ENCODE assay signal across 19 cellular contexts in genomic region chr17:64002658-64003525, GRCh38. TPM values are rescaled to one million over a fixed set of nuclear protein-coding genes. Genes with fewer than 3 reads are reported as not detected.
DNase-seq lines count a peak whose midpoint lies in the region; ATAC-seq, FAIRE-seq and TF ChIP-seq lines count a peak whose summit lies in the region.
"Had no signal": no experiment of that assay in that cellular context is flagged by ENCODE, and none has a peak within 500 bp of the region (broad histone marks: within the 10 kb centered on the region; RNA-seq: fewer than 3 reads in every experiment).

No MANE protein-coding gene starts in this region.

- peaks cover 37% of the 10 kb centered on the region for H3K36me3 ChIP-seq in CD8-positive, alpha-beta T cell (ENCODE audit: insufficient read depth, low read length)
- peaks cover 26 to 29% of the 10 kb centered on the region in 2 experiments for H3K36me3 ChIP-seq in endothelial cell of umbilical vein (ENCODE audit: control insufficient read depth in 2 of 2, extremely low read depth in 1 of 2, insufficient read depth in 2 of 2, low read length in 2 of 2)
- peaks cover 0 to 63% (median 36%) of the 10 kb centered on the region in 6 donors for H3K36me3 ChIP-seq in spleen

- TF ChIP-seq POLR2A in endothelial cell of umbilical vein (IDR thresholded peaks at IDR 0.05; ENCODE audit: low read depth, low read length) (peak; percentile 48), spleen (IDR thresholded peaks at IDR 0.05) (no peak)

- POLR2A ChIA-PET in CD8-positive, alpha-beta T cell (lab: Charles Lee), result interaction anchor here (1.5 to 2.4 kb wide), 2 partner anchors 15 to 18 kb away, joined by 5 to 12 read pairs; partner anchors contain the start of gene ICAM2
- POLR2A ChIA-PET in endothelial cell of umbilical vein (lab: Charles Lee), result interaction anchor here (0.7 to 2.0 kb wide), 3 partner anchors 14 to 17 kb away, joined by 3 to 13 read pairs (median 4); partner anchors contain the start of gene ICAM2

- no peaks in the 10 kb centered on the region for H4K20me1 ChIP-seq in endothelial cell of umbilical vein (replicated peaks; ENCODE audit: control insufficient read depth, extremely low read depth, insufficient read depth, low read length)

- 76 to 93% (median 87%) methylated on average over 10 to 22 of the region's 22 CpGs for WGBS in spleen, 5 donors

- H3K9me1 ChIP-seq in endothelial cell of umbilical vein (replicated peaks; ENCODE audit: control insufficient read depth, extremely low read depth, insufficient read depth, low read length), result no peaks in the 10 kb centered on the region

- no peak overlapping the region for H3K9ac ChIP-seq in endothelial cell of umbilical vein (replicated peaks; ENCODE audit: extremely low read depth, insufficient read depth, low read length)

- BruUV-seq in endothelial cell of umbilical vein (replicated peaks; lab: Mats Ljungman, UMichigan), result no TSS peak

- H3K4me3 ChIP-seq in CD8-positive, alpha-beta T cell (ENCODE audit: low read depth, low read length), result no peak overlapping the region
- H3K4me3 ChIP-seq in endothelial cell of umbilical vein (replicated peaks in 1 of 3; ENCODE audit: insufficient read depth in 1 of 3, low read depth in 1 of 3, low read length in 3 of 3), result no peak overlapping the region
- peak overlapping the region in 1 of 8 donors; percentile 66 for H3K4me3 ChIP-seq in spleen

- H3K79me2 ChIP-seq in endothelial cell of umbilical vein (ENCODE audit: control insufficient read depth, insufficient read depth, low read length), result peaks cover 46% of the 10 kb centered on the region

- no peak for ATAC-seq in activated CD4-positive, CD25-positive, alpha-beta regulatory T cell treated with anti-CD3 and anti-CD28 coated beads, Interleukin-2, amount 50 U/mL, for 24 hours
- no peak for ATAC-seq in CD8-positive, alpha-beta T cell
- no peak for ATAC-seq in GM18907 (IDR thresholded peaks at IDR 0.05; ENCODE audit: unreplicated experiment)
- no peak for ATAC-seq in HG02763 (IDR thresholded peaks at IDR 0.05; ENCODE audit: unreplicated experiment)

- H3K27ac ChIP-seq in CD8-positive, alpha-beta T cell (ENCODE audit: low read depth, low read length), result no peak overlapping the region
- H3K27ac ChIP-seq in endothelial cell of umbilical vein (ENCODE audit: insufficient read depth, low read depth, low read length) (peak overlapping the region; percentile 54), spleen (peak overlapping the region; percentile 64 to 89 (median 79))

- no peak overlapping the region for H2AFZ ChIP-seq in endothelial cell of umbilical vein (ENCODE audit: low read depth, low read length)

- H3K4me1 ChIP-seq in CD8-positive, alpha-beta T cell (ENCODE audit: insufficient read depth, low read length), result peaks cover 26% of the 10 kb centered on the region
- peaks cover 63% of the 10 kb centered on the region for H3K4me1 ChIP-seq in endothelial cell of umbilical vein (ENCODE audit: control insufficient read depth, extremely low read depth, insufficient read depth, low read length)
- peaks cover 13 to 100% (median 71%) of the 10 kb centered on the region in 6 donors for H3K4me1 ChIP-seq in spleen

- no peak for TF ChIP-seq CTCF in CD8-positive, alpha-beta T cell (IDR thresholded peaks at IDR 0.05)
- TF ChIP-seq CTCF in endothelial cell of umbilical vein (IDR thresholded peaks at IDR 0.05; ENCODE audit: extremely low read depth in 1 of 2, insufficient read depth in 1 of 2, low read depth in 1 of 2, low read length in 2 of 2), result no peak
- no peak for TF ChIP-seq CTCF in spleen (IDR thresholded peaks at IDR 0.05 in 8 of 11, conservative IDR thresholded peaks at IDR 0.05 in 3 of 11)

- H3K9me3 ChIP-seq in CD8-positive, alpha-beta T cell (ENCODE audit: low read length), result no peaks in the 10 kb centered on the region
- H3K9me3 ChIP-seq in endothelial cell of umbilical vein (replicated peaks; ENCODE audit: control insufficient read depth, insufficient read depth, low read length), result no peaks in the 10 kb centered on the region
- H3K9me3 ChIP-seq in spleen, result no peaks in the 10 kb centered on the region

- dilution Hi-C loops in endothelial cell of umbilical vein (cut with MboI; ENCODE audit: extremely low pct_ligation_motif_present, low sequenced_read_pairs), result no loop called here

- CTCF ChIA-PET in CD8-positive, alpha-beta T cell (lab: Charles Lee), result interaction anchor here (1.1 to 2.5 kb wide), 4 partner anchors 9 to 91 kb away, joined by 3 to 10 read pairs (median 6); no protein-coding TSS in a partner anchor
- CTCF ChIA-PET in endothelial cell of umbilical vein (lab: Charles Lee), result interaction anchor here (1.0 to 6.8 kb wide), 5 partner anchors 12 to 131 kb away, joined by 3 to 140 read pairs (median 39); partner anchors contain the start of gene ICAM2

- no peaks in the 10 kb centered on the region for H3K9me3 Mint-ChIP-seq in CD8-positive, alpha-beta T cell
- H3K9me3 Mint-ChIP-seq: memory B cell, nephron had no signal

- no peak overlapping the region for H3K4me2 ChIP-seq in endothelial cell of umbilical vein (ENCODE audit: insufficient read depth, low read length)

- H3K27ac Mint-ChIP-seq in CD8-positive, alpha-beta T cell, result peak overlapping the region; percentile 62
- H3K27ac Mint-ChIP-seq: memory B cell, nephron had no signal

- no peaks in the 10 kb centered on the region for H3K27me3 Mint-ChIP-seq in CD8-positive, alpha-beta T cell (ENCODE audit: low read depth)

- H3K4me1 Mint-ChIP-seq in CD8-positive, alpha-beta T cell (ENCODE audit: low read depth), result peaks cover 38% of the 10 kb centered on the region

- H3K36me3 Mint-ChIP-seq in CD8-positive, alpha-beta T cell, result peaks cover 52% of the 10 kb centered on the region

- H3K4me3 Mint-ChIP-seq in CD8-positive, alpha-beta T cell, result no peak overlapping the region
- H3K4me3 Mint-ChIP-seq: memory B cell, nephron had no signal

- H3K27me3 ChIP-seq in CD8-positive, alpha-beta T cell (ENCODE audit: insufficient read depth, low read length), result no peaks in the 10 kb centered on the region
- H3K27me3 ChIP-seq in endothelial cell of umbilical vein (ENCODE audit: control insufficient read depth in 2 of 2, insufficient read depth in 2 of 2, low read length in 2 of 2) (no peaks in the 10 kb centered on the region), spleen (replicated peaks in 1 of 7) (peaks cover 0 to 17% (median 0%) of the 10 kb centered on the region in 7 donors)

- intact Hi-C loops in CD8-positive, alpha-beta T cell (cut with DNase I, micrococcal nuclease), result no loop called here
- intact Hi-C loops in endothelial cell of umbilical vein (cut with micrococcal nuclease) (no loop called here), spleen (cut with DNase I; ENCODE audit: low total_unique reads) (no loop called here)

- no peak for FAIRE-seq in endothelial cell of umbilical vein (lab: Jason Lieb, UNC)
- FAIRE-seq: HepG2 had no signal

- peak; percentile 27 for DNase-seq in activated CD4-positive, CD25-positive, alpha-beta regulatory T cell treated with anti-CD3 and anti-CD28 coated beads, Interleukin-2, amount 50 U/mL, for 72 hours
- no peak for DNase-seq in CD8-positive, alpha-beta T cell
- DNase-seq in endothelial cell of umbilical vein (ENCODE audit: low read depth, low spot score), result no peak
- DNase-seq in spleen, result peak; percentile 77
- DNase-seq in NCI-H2029 (lab: John Stamatoyannopoulos, UW), result no peak
- DNase-seq: activated CD4-positive, alpha-beta T cell treated with anti-CD3 and anti-CD28 coated beads for 48 hours; amygdala; NCI-H1930; NCI-H510A; retina; SIG-M5; T-helper 9 cell had no signal

TF ChIP-seq in endothelial cell of umbilical vein, 7 proteins besides CTCF, POLR2A, EP300 and RAD21 (continues in another document):
- no peak for TF ChIP-seq EZH2 (IDR thresholded peaks at IDR 0.05; ENCODE audit: borderline replicate concordance, low read depth, low read length, severe bottlenecking)
- no peak for TF ChIP-seq POLR2AphosphoS5 (IDR thresholded peaks at IDR 0.05; ENCODE audit: insufficient read depth, low read depth, low read length)

RNA-seq across cellular contexts. Expression of gene PRR29, which starts 4.7 kb away (rescaled TPM):
- total RNA-seq in CD8-positive, alpha-beta T cell, result under 1 TPM; 0.24 to 0.97 TPM
- total RNA-seq in endothelial cell of umbilical vein, result 0.78 and 1.2 TPM in 2 replicates
- polyA plus RNA-seq in endothelial cell of umbilical vein, result 0.39 and 0.60 TPM in 2 replicates
- polyA plus RNA-seq in endothelial cell of umbilical vein (2011; cell fraction: cytosol; rRNA removed), result 0.22 and 0.25 TPM in 2 replicates
- 1.1 TPM in 2 replicates for polyA plus RNA-seq in endothelial cell of umbilical vein (2011; cell fraction: nucleus; rRNA removed)
- 27.6 and 50.2 TPM in 2 replicates for polyA plus RNA-seq in endothelial cell of umbilical vein (2012)
- polyA minus RNA-seq in endothelial cell of umbilical vein, result 0.40 and 0.46 TPM in 2 replicates
- not detected for polyA minus RNA-seq in endothelial cell of umbilical vein (2011; cell fraction: cytosol; rRNA and poly(A)+ RNA removed)
- 0.53 and 0.77 TPM in 2 replicates for polyA minus RNA-seq in endothelial cell of umbilical vein (2011; cell fraction: nucleus; rRNA and poly(A)+ RNA removed)
- total RNA-seq in spleen, result 1 to 10 TPM; 1.6 to 9.1 (median 3.5) TPM
- 1 to 10 TPM in 1 of 3 donors, under 1 TPM in 2; 0.65 to 3.6 (median 0.73) TPM for polyA plus RNA-seq in spleen

RNA-seq across cellular contexts. Expression of gene ICAM2, which starts 17.5 kb away (rescaled TPM):
- 10 to 100 TPM; 38.0 to 38.7 TPM for total RNA-seq in CD8-positive, alpha-beta T cell
- total RNA-seq in endothelial cell of umbilical vein (514 and 586 TPM in 2 replicates), spleen (100 to 1,000 TPM; 136 to 412 (median 275) TPM)
- polyA plus RNA-seq in endothelial cell of umbilical vein (2,377 and 2,759 TPM in 2 replicates), spleen (100 to 1,000 TPM in 1 of 3 donors, 10 to 100 TPM in 2; 79.2 to 108 (median 86.7) TPM)
- polyA plus RNA-seq in endothelial cell of umbilical vein (2011; cell fraction: cytosol; rRNA removed), result 1,397 and 1,487 TPM in 2 replicates
- 644 and 716 TPM in 2 replicates for polyA plus RNA-seq in endothelial cell of umbilical vein (2011; cell fraction: nucleus; rRNA removed)
- polyA plus RNA-seq in endothelial cell of umbilical vein (2012), result 616 and 790 TPM in 2 replicates
- 1,340 and 1,357 TPM in 2 replicates for polyA minus RNA-seq in endothelial cell of umbilical vein
- polyA minus RNA-seq in endothelial cell of umbilical vein (2011; cell fraction: cytosol; rRNA and poly(A)+ RNA removed), result not detected
- 203 and 216 TPM in 2 replicates for polyA minus RNA-seq in endothelial cell of umbilical vein (2011; cell fraction: nucleus; rRNA and poly(A)+ RNA removed)

RNA-seq across cellular contexts. Expression of gene SCN4A, which starts 30.2 kb away (rescaled TPM):
- under 1 TPM in 1 of 2 experiments, not detected in 1; 0.14 TPM for total RNA-seq in CD8-positive, alpha-beta T cell
- 0.40 TPM in 1 of 2 replicates, not detected in the other for total RNA-seq in endothelial cell of umbilical vein
- polyA plus RNA-seq in endothelial cell of umbilical vein, result 0.01 and 0.02 TPM in 2 replicates
- 0.06 and 0.11 TPM in 2 replicates for polyA plus RNA-seq in endothelial cell of umbilical vein (2011; cell fraction: cytosol; rRNA removed)
- 0.08 and 0.20 TPM in 2 replicates for polyA plus RNA-seq in endothelial cell of umbilical vein (2011; cell fraction: nucleus; rRNA removed)
- 0.04 and 0.13 TPM in 2 replicates for polyA plus RNA-seq in endothelial cell of umbilical vein (2012)
- 0.07 TPM in 1 of 2 replicates, not detected in the other for polyA minus RNA-seq in endothelial cell of umbilical vein
- 0.51 TPM for polyA minus RNA-seq in endothelial cell of umbilical vein (2011; cell fraction: cytosol; rRNA and poly(A)+ RNA removed)
- 0.10 TPM in 1 of 2 replicates, not detected in the other for polyA minus RNA-seq in endothelial cell of umbilical vein (2011; cell fraction: nucleus; rRNA and poly(A)+ RNA removed)
- total RNA-seq in spleen, result 1 to 10 TPM in 5 of 7 donors, under 1 TPM in 2; 0.54 to 4.0 (median 1.3) TPM
- polyA plus RNA-seq in spleen, result under 1 TPM; 0.14 to 0.70 (median 0.26) TPM
- total RNA-seq: A172 had no signal

Comparison
In these comparisons a context has a peak if more than half of its experiments do, and no peak if none do; other contexts are left out.
1. DNase-seq: peak in activated CD4-positive, CD25-positive, alpha-beta regulatory T cell treated with anti-CD3 and anti-CD28 coated beads, Interleukin-2, amount 50 U/mL, for 72 hours (single experiment) and spleen (single experiment); none in CD8-positive, alpha-beta T cell (0 of 7), endothelial cell of umbilical vein (single experiment) and NCI-H2029 (single experiment).